12 cellular contexts compared by ENCODE assay signal in the genomic region with DNA sequence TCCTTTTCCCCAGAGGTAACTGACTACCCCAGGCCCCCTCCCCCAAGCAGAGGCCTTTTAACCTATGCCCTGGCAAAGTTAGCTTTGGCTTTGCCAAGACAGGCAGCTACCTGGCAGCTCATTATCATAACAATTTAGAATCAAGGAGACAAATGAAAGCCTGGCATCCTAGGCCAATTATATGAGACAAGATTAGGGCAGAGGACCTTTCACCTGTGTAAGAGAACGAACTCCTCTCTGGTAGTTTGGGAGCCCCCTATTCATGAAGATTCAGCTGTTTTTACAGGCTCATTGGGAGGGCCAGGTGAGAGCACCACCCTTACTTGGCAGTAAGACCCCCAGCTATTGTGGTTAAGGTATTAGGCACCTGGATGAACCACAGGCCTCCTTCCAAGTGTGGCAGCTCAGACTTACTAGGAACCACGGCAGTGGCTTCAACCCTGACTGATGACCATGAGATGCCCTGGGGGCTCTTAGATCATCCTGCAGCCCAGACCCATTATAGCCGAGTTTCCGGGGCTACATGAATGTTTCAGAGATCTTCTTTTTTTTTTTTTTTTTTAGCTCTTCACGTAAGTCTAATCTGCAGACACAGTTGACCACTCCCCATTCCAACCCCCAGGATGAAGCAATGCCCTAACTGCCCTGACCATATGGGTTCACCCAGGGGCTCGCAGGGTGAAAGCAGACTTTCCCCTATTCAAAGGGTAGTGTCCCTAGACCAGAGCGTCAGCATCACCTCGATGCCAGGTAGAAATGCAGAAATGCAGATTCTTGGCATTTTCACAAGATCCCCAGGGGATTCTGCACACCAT. TPM values are rescaled to one million over a fixed set of nuclear protein-coding genes. Genes with fewer than 3 reads are reported as not detected.
DNase-seq lines count a peak whose midpoint lies in the region; ATAC-seq and TF ChIP-seq lines count a peak whose summit lies in the region.
"Had no signal": no experiment of that assay in that cellular context is flagged by ENCODE, and none has a peak within 500 bp of the region (broad histone marks: within the 10 kb centered on the region; RNA-seq: fewer than 3 reads in every experiment).

No MANE protein-coding gene starts in this region.

- ATAC-seq in activated CD8-positive, alpha-beta T cell treated with anti-CD3 and anti-CD28 coated beads, Interleukin-2, amount 10 ng/mL, durations not matched to agents 7 days and 5 days = no peak
- ATAC-seq in gastrocnemius medialis (no peak), sciatic nerve (no peak), body of pancreas (no peak)
- ATAC-seq: gastroesophageal sphincter, WTC11 had no signal

- intact Hi-C loops in activated CD4-positive, alpha-beta T cell treated with anti-CD3 and anti-CD28 coated beads, Interleukin-2, amount 10 ng/mL, durations not matched to agents 24 days and 14 days (cut with micrococcal nuclease) = no loop called here
- intact Hi-C loops in gastrocnemius medialis (cut with DNase I; ENCODE audit: low total_unique reads) (loop anchor here (2.0 to 10.0 kb wide), 3 partner anchors 75 to 309 kb away; partner anchors contain the start of genes CDKN1A, KCTD20 and PXT1), sciatic nerve (cut with DNase I) (no loop called here), body of pancreas (cut with DNase I) (no loop called here)

- peaks cover 0 to 5% (median 0%) of the 10 kb centered on the region in 3 donors for H3K9me3 ChIP-seq in gastrocnemius medialis
- H3K9me3 ChIP-seq in body of pancreas = no peaks in the 10 kb centered on the region

- peaks cover 2% of the 10 kb centered on the region for H3K36me3 Mint-ChIP-seq in activated CD4-positive, alpha-beta T cell treated with anti-CD3 and anti-CD28 coated beads, Interleukin-2, amount 10 ng/mL, durations not matched to agents 24 days and 14 days (ENCODE audit: low read depth)
- H3K36me3 Mint-ChIP-seq in activated CD8-positive, alpha-beta T cell treated with anti-CD3 and anti-CD28 coated beads, Interleukin-2, amount 10 ng/mL, durations not matched to agents 7 days and 5 days (ENCODE audit: low read depth) = peaks cover 2% of the 10 kb centered on the region
- H3K36me3 Mint-ChIP-seq: WTC11 had no signal

- H3K36me3 ChIP-seq in gastrocnemius medialis = no peaks in the 10 kb centered on the region
- H3K36me3 ChIP-seq in body of pancreas (replicated peaks in 1 of 2; ENCODE audit: insufficient read depth in 1 of 2, low read depth in 2 of 2) = no peaks in the 10 kb centered on the region
- H3K36me3 ChIP-seq: gastroesophageal sphincter, neutrophil had no signal

- POLR2A ChIA-PET in activated CD8-positive, alpha-beta T cell treated with anti-CD3 and anti-CD28 coated beads, Interleukin-2, amount 10 ng/mL, durations not matched to agents 7 days and 5 days (lab: Charles Lee) = interaction anchor here (0.7 to 1.0 kb wide), 2 partner anchors 74 to 205 kb away, joined by 3 to 4 read pairs; no protein-coding TSS in a partner anchor

- no peaks in the 10 kb centered on the region for H3K27me3 ChIP-seq in gastrocnemius medialis
- H3K27me3 ChIP-seq in body of pancreas = no peaks in the 10 kb centered on the region
- H3K27me3 ChIP-seq: gastroesophageal sphincter, neutrophil had no signal

- peaks cover 68% of the 10 kb centered on the region for H3K4me1 Mint-ChIP-seq in activated CD4-positive, alpha-beta T cell treated with anti-CD3 and anti-CD28 coated beads, Interleukin-2, amount 10 ng/mL, durations not matched to agents 24 days and 14 days
- H3K4me1 Mint-ChIP-seq in activated CD8-positive, alpha-beta T cell treated with anti-CD3 and anti-CD28 coated beads, Interleukin-2, amount 10 ng/mL, durations not matched to agents 7 days and 5 days (ENCODE audit: low read depth) = peaks cover 66% of the 10 kb centered on the region

- CTCF ChIA-PET in activated CD8-positive, alpha-beta T cell treated with anti-CD3 and anti-CD28 coated beads, Interleukin-2, amount 10 ng/mL, durations not matched to agents 7 days and 5 days (lab: Charles Lee) = interaction anchor here (1.0 to 11.9 kb wide), 11 partner anchors 11 to 137 kb away, joined by 3 to 158 read pairs (median 5); no protein-coding TSS in a partner anchor

- H3K27ac ChIP-seq in gastrocnemius medialis = peak overlapping the region; percentile 85 to 93 (median 90)
- no peak overlapping the region for H3K27ac ChIP-seq in body of pancreas
- H3K27ac ChIP-seq: gastroesophageal sphincter, neutrophil had no signal

- in situ Hi-C loops in gastrocnemius medialis (cut with MboI; ENCODE audit: low sequenced_read_pairs in 4 of 4) = loop anchor here (5.0 to 25.0 kb wide), 4 partner anchors 129 to 258 kb away; partner anchors contain the start of gene FGD2 (in 2 of the 4)

- WGBS in body of pancreas, 2 donors = 82 to 90% methylated on average over 8 of the region's 8 CpGs

- no peak for TF ChIP-seq POLR2A in gastrocnemius medialis (IDR thresholded peaks at IDR 0.05)
- TF ChIP-seq POLR2A in body of pancreas (IDR thresholded peaks at IDR 0.05) = no peak

- H3K27me3 Mint-ChIP-seq in activated CD4-positive, alpha-beta T cell treated with anti-CD3 and anti-CD28 coated beads, Interleukin-2, amount 10 ng/mL, durations not matched to agents 24 days and 14 days = no peaks in the 10 kb centered on the region
- H3K27me3 Mint-ChIP-seq in activated CD8-positive, alpha-beta T cell treated with anti-CD3 and anti-CD28 coated beads, Interleukin-2, amount 10 ng/mL, durations not matched to agents 7 days and 5 days (ENCODE audit: low read depth) = no peaks in the 10 kb centered on the region

- peak overlapping the region; percentile 89 for H3K27ac Mint-ChIP-seq in activated CD4-positive, alpha-beta T cell treated with anti-CD3 and anti-CD28 coated beads, Interleukin-2, amount 10 ng/mL, durations not matched to agents 24 days and 14 days
- peak overlapping the region; percentile 83 for H3K27ac Mint-ChIP-seq in activated CD8-positive, alpha-beta T cell treated with anti-CD3 and anti-CD28 coated beads, Interleukin-2, amount 10 ng/mL, durations not matched to agents 7 days and 5 days
- H3K27ac Mint-ChIP-seq: WTC11 had no signal

- H3K4me3 ChIP-seq in gastrocnemius medialis (no peak overlapping the region), body of pancreas (no peak overlapping the region)
- H3K4me3 ChIP-seq: gastroesophageal sphincter had no signal

- no peak for TF ChIP-seq CTCF in gastrocnemius medialis (IDR thresholded peaks at IDR 0.05 in 4 of 5, conservative IDR thresholded peaks at IDR 0.05 in 1 of 5)
- TF ChIP-seq CTCF in body of pancreas (IDR thresholded peaks at IDR 0.05) = no peak

- H3K4me1 ChIP-seq in gastrocnemius medialis (peaks cover 21 to 26% of the 10 kb centered on the region in 2 donors), body of pancreas (peaks cover 5% of the 10 kb centered on the region)

- DNase-seq in activated CD4-positive, alpha-beta T cell treated with anti-CD3 and anti-CD28 coated beads, Interleukin-2, amount 10 ng/mL, durations not matched to agents 24 days and 14 days = no peak
- DNase-seq in activated CD4-positive, alpha-beta T cell treated with anti-CD3 and anti-CD28 coated beads, Interleukin-2, amount 50 U/mL, for 48 hours = no peak
- DNase-seq in NAMALWA (ENCODE audit: low spot score) = peak; percentile 26
- no peak for DNase-seq in activated CD8-positive, alpha-beta T cell treated with anti-CD3 and anti-CD28 coated beads, Interleukin-2, amount 10 ng/mL, durations not matched to agents 7 days and 5 days
- DNase-seq in gastrocnemius medialis = no peak
- DNase-seq in sciatic nerve (ENCODE audit: low spot score) = no peak
- no peak for DNase-seq in stimulated activated naive CD4-positive, alpha-beta T cell (lab: John Stamatoyannopoulos, UW)
- DNase-seq in body of pancreas = no peak
- DNase-seq: NCI-H1436 had no signal

- peaks cover 4% of the 10 kb centered on the region for H3K9me3 Mint-ChIP-seq in activated CD4-positive, alpha-beta T cell treated with anti-CD3 and anti-CD28 coated beads, Interleukin-2, amount 10 ng/mL, durations not matched to agents 24 days and 14 days
- H3K9me3 Mint-ChIP-seq in activated CD8-positive, alpha-beta T cell treated with anti-CD3 and anti-CD28 coated beads, Interleukin-2, amount 10 ng/mL, durations not matched to agents 7 days and 5 days (ENCODE audit: insufficient read depth) = peaks cover 8% of the 10 kb centered on the region

- H3K4me3 Mint-ChIP-seq in activated CD4-positive, alpha-beta T cell treated with anti-CD3 and anti-CD28 coated beads, Interleukin-2, amount 10 ng/mL, durations not matched to agents 24 days and 14 days = no peak overlapping the region
- H3K4me3 Mint-ChIP-seq in activated CD8-positive, alpha-beta T cell treated with anti-CD3 and anti-CD28 coated beads, Interleukin-2, amount 10 ng/mL, durations not matched to agents 7 days and 5 days = no peak overlapping the region
- H3K4me3 Mint-ChIP-seq: WTC11 had no signal

RNA-seq across cellular contexts. Expression of gene RAB44, which starts 56.3 kb away (rescaled TPM):
- total RNA-seq in activated CD4-positive, alpha-beta T cell treated with anti-CD3 and anti-CD28 coated beads, Interleukin-2, amount 10 ng/mL, durations not matched to agents 24 days and 14 days = 0.07 TPM in 1 of 2 replicates, not detected in the other
- not detected for total RNA-seq in activated CD8-positive, alpha-beta T cell treated with anti-CD3 and anti-CD28 coated beads, Interleukin-2, amount 10 ng/mL, durations not matched to agents 7 days and 5 days
- total RNA-seq in gastrocnemius medialis = under 1 TPM in 1 of 4 donors, not detected in 3; 0.09 TPM
- total RNA-seq in sciatic nerve = 0.27 TPM
- under 1 TPM in 1 of 2 donors, not detected in 1; 0.26 TPM for total RNA-seq in body of pancreas

Comparison
In these comparisons a context has a peak if more than half of its experiments do, and no peak if none do; other contexts are left out.
1. H3K27ac ChIP-seq: peak in gastrocnemius medialis (4 of 4); none in body of pancreas (0 of 4).